11 cellular contexts compared by ENCODE assay signal in the genomic region with DNA sequence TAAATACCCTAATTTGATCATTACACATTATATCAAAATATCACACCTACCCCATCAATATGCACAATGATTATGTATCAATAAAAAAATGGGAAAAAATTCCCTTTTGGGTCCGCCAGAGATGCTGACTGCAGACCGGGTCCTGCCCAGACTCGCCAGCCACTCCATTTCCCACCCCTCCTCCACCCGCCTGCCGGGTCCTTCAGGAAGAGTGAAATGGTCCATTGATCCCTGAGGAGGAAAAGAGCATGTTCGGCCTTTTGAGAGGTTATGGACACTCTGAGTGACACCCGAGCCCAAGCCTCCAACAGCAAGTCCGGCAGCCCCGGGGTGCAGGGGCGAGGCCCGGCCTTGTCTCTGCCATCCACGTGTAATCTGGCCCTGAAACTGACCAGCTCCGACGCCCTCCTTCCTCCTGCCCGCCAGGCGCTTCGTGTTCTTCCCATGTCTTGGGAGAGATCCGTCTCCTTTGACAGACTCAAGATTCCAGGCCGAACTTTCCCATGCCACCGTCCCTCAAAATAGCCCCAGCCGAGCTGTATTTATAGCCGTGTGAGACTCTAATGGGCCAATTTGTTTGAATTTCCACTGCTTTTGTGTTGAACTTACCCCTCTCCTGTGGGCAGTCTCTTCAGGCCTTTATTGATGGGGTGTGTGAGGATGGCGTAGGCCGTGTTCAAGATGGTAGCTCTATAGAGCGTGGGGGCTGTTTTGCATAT.
DNase-seq lines count a peak whose midpoint lies in the region; ATAC-seq and TF ChIP-seq lines count a peak whose summit lies in the region.
"Had no signal": no experiment of that assay in that cellular context is flagged by ENCODE, and none has a peak within 500 bp of the region (broad histone marks: within the 10 kb centered on the region; RNA-seq: fewer than 3 reads in every experiment).

No MANE protein-coding gene starts in this region.

- TF ChIP-seq POLR2A in gastrocnemius medialis (IDR thresholded peaks at IDR 0.05): no peak

- WGBS in right cardiac atrium: 71% methylated on average over 25 of the region's 25 CpGs

- H3K27ac ChIP-seq in VCaP: peak overlapping the region; percentile 83
- H3K27ac ChIP-seq in right cardiac atrium (ENCODE audit: low read length): peak overlapping the region; percentile 33
- H3K27ac ChIP-seq in gastrocnemius medialis: peak overlapping the region; percentile 49 to 63 (median 60)

- H3K9me3 ChIP-seq in right cardiac atrium (ENCODE audit: control insufficient read depth, low read length) (no peaks in the 10 kb centered on the region), gastrocnemius medialis (no peaks in the 10 kb centered on the region)
- H3K9me3 ChIP-seq: Caco-2 had no signal

- H3K27me3 ChIP-seq in H7 (ENCODE audit: control insufficient read depth, insufficient read depth, low read length) (peaks cover 4% of the 10 kb centered on the region), right cardiac atrium (ENCODE audit: control insufficient read depth, insufficient read depth) (no peaks in the 10 kb centered on the region), gastrocnemius medialis (peaks cover 0 to 3% (median 0%) of the 10 kb centered on the region in 3 donors)

- H3K4me3 ChIP-seq in H7 (ENCODE audit: insufficient read depth, low read depth, low read length): no peak overlapping the region
- no peak overlapping the region for H3K4me3 ChIP-seq in right cardiac atrium (ENCODE audit: low read length)
- no peak overlapping the region for H3K4me3 ChIP-seq in gastrocnemius medialis

- in situ Hi-C loops in gastrocnemius medialis (cut with MboI; ENCODE audit: low sequenced_read_pairs in 4 of 4): no loop called here

- H3K36me3 ChIP-seq in H7 (replicated peaks; ENCODE audit: control insufficient read depth, insufficient read depth, low read length) (no peaks in the 10 kb centered on the region), gastrocnemius medialis (no peaks in the 10 kb centered on the region)

- H3K4me1 ChIP-seq in right cardiac atrium (ENCODE audit: control insufficient read depth, insufficient read depth, low read length) (no peaks in the 10 kb centered on the region), gastrocnemius medialis (peaks cover 10 to 18% of the 10 kb centered on the region in 2 donors)

- peak; percentile 28 for DNase-seq in H7
- DNase-seq in right cardiac atrium: peak; percentile 28 to 67 (median 47)
- DNase-seq in gastrocnemius medialis: no peak
- DNase-seq in HT-29 (ENCODE audit: low spot score): no peak
- DNase-seq: activated CD8-positive, alpha-beta memory T cell treated with anti-CD3 and anti-CD28 coated beads, Interleukin-2, amount 10 ng/mL, durations not matched to agents 7 days and 5 days; Caco-2; T-helper 2 cell had no signal

- intact Hi-C loops in right cardiac atrium (cut with DNase I) (loop anchor here in 2 of 4 donors (5.0 to 10.0 kb wide), 2 partner anchors 107 to 115 kb away; no protein-coding TSS in a partner anchor), gastrocnemius medialis (cut with DNase I; ENCODE audit: low total_unique reads) (loop anchor here (5.0 kb wide), 1 partner anchor 80 kb away; no protein-coding TSS in a partner anchor)

- TF ChIP-seq CTCF in VCaP (conservative IDR thresholded peaks at IDR 0.05) (no peak), gastrocnemius medialis (IDR thresholded peaks at IDR 0.05 in 4 of 5, conservative IDR thresholded peaks at IDR 0.05 in 1 of 5) (no peak)

- ATAC-seq in right cardiac atrium (peak; percentile 20 to 23), gastrocnemius medialis (no peak), GM21447 (IDR thresholded peaks at IDR 0.05; ENCODE audit: unreplicated experiment) (no peak), GM18861 (IDR thresholded peaks at IDR 0.05; ENCODE audit: unreplicated experiment) (no peak), HG03135 (IDR thresholded peaks at IDR 0.05; ENCODE audit: unreplicated experiment) (no peak)
- ATAC-seq: activated CD8-positive, alpha-beta memory T cell treated with anti-CD3 and anti-CD28 coated beads, Interleukin-2, amount 10 ng/mL, durations not matched to agents 7 days and 5 days had no signal

Comparison
In these comparisons a context has a peak if more than half of its experiments do, and no peak if none do; other contexts are left out.
1. DNase-seq: peak in H7 (single experiment) and right cardiac atrium (3 of 3); none in gastrocnemius medialis (0 of 2) and HT-29 (single experiment).
2. H3K27ac ChIP-seq: peak in every context shown above with its lines; median percentile 83 in VCaP; 60 in gastrocnemius medialis; 33 in right cardiac atrium.
3. ATAC-seq: peak in right cardiac atrium (2 of 2); none in gastrocnemius medialis (0 of 2), GM21447 (single experiment), GM18861 (single experiment) and HG03135 (single experiment).